Comparison of ENCODE assay signal across 14 cellular contexts in genomic region chr12:104664368-104664767, GRCh38.
"Had no signal": no experiment of that assay in that cellular context is flagged by ENCODE, and none has a peak within 500 bp of the region (broad histone marks: within the 10 kb centered on the region; RNA-seq: fewer than 3 reads in every experiment).

No MANE protein-coding gene starts in this region.

- H3K9me3 ChIP-seq: heart right ventricle, left lung, pancreas, vagina had no signal

- H3K4me3 ChIP-seq: dorsolateral prefrontal cortex, heart right ventricle, left lung, pancreas, vagina had no signal

- H3K36me3 ChIP-seq: heart right ventricle, left lung, pancreas, vagina had no signal

- DNase-seq: activated CD4-positive, alpha-beta T cell treated with anti-CD3 and anti-CD28 coated beads, Interleukin-2, amount 50 U/mL, for 4 hours; activated T-cell treated with anti-CD3 and anti-CD28 coated beads for 4 hours; dorsolateral prefrontal cortex; foreskin melanocyte; heart right ventricle; left lung; pancreas; stimulated activated CD4-positive, alpha-beta T cell treated with anti-CD3 and anti-CD28 coated beads, Interleukin-12 subunit alpha, Interleukin-12 subunit beta, amount 100 ng/mL, for 4 hours; stimulated activated CD4-positive, alpha-beta T cell treated with anti-CD3 and anti-CD28 coated beads, Interleukin-1b, Interleukin-23, amount 100 ng/mL, for 48 hours; stimulated activated CD8-positive, alpha-beta memory T cell treated with anti-CD3 and anti-CD28 coated beads, Interleukin-4, amount 100 ng/mL, for 48 hours; stimulated activated naive CD4-positive, alpha-beta T cell treated with Interleukin-2 at 50 U/mL for 16 hours; trophoblast cell had no signal

- ATAC-seq: heart right ventricle, left lung, pancreas had no signal

- FAIRE-seq: pancreas, TTC549 had no signal

- H3K27ac ChIP-seq: left lung, pancreas, vagina had no signal

- H3K27me3 ChIP-seq: dorsolateral prefrontal cortex, heart right ventricle, left lung, pancreas, vagina had no signal
